1 cellular context compared by ENCODE assay signal in the genomic region with DNA sequence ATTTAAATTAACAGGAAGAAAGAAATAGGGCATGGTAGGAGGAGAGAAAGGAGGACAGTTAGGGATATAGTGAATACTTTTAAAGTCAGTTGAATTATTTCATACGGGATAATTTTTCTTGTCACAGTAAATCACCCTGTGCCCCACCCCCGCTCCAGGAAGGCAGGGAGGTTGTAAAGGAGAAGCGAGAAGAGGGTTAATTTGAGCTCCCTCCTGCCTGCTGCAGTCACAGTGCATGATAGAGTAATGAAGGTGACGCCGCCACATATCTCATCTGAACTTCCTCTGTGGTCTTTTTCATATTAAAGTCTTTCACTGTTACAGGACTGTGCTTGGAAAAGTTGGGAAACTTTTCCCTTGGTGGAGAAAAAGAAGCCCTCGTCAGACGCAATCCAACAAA.
TF ChIP-seq lines count a peak whose summit lies in the region.

No MANE protein-coding gene starts in this region.

TF ChIP-seq in HepG2, 621 proteins besides CTCF, POLR2A, EP300 and RAD21 (continued from another document):
- TF ChIP-seq, protein P1, sequence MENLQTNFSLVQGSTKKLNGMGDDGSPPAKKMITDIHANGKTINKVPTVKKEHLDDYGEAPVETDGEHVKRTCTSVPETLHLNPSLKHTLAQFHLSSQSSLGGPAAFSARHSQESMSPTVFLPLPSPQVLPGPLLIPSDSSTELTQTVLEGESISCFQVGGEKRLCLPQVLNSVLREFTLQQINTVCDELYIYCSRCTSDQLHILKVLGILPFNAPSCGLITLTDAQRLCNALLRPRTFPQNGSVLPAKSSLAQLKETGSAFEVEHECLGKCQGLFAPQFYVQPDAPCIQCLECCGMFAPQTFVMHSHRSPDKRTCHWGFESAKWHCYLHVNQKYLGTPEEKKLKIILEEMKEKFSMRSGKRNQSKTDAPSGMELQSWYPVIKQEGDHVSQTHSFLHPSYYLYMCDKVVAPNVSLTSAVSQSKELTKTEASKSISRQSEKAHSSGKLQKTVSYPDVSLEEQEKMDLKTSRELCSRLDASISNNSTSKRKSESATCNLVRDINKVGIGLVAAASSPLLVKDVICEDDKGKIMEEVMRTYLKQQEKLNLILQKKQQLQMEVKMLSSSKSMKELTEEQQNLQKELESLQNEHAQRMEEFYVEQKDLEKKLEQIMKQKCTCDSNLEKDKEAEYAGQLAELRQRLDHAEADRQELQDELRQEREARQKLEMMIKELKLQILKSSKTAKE (CRISPR knock-in tag; IDR thresholded peaks at IDR 0.05; ENCODE audit: borderline replicate concordance): no peak
- no peak for TF ChIP-seq ESRRA (CRISPR knock-in tag; IDR thresholded peaks at IDR 0.05; ENCODE audit: low read depth)
- TF ChIP-seq, protein P2, sequence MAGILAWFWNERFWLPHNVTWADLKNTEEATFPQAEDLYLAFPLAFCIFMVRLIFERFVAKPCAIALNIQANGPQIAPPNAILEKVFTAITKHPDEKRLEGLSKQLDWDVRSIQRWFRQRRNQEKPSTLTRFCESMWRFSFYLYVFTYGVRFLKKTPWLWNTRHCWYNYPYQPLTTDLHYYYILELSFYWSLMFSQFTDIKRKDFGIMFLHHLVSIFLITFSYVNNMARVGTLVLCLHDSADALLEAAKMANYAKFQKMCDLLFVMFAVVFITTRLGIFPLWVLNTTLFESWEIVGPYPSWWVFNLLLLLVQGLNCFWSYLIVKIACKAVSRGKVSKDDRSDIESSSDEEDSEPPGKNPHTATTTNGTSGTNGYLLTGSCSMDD (CRISPR knock-in tag; IDR thresholded peaks at IDR 0.05): no peak
- TF ChIP-seq, protein P3, sequence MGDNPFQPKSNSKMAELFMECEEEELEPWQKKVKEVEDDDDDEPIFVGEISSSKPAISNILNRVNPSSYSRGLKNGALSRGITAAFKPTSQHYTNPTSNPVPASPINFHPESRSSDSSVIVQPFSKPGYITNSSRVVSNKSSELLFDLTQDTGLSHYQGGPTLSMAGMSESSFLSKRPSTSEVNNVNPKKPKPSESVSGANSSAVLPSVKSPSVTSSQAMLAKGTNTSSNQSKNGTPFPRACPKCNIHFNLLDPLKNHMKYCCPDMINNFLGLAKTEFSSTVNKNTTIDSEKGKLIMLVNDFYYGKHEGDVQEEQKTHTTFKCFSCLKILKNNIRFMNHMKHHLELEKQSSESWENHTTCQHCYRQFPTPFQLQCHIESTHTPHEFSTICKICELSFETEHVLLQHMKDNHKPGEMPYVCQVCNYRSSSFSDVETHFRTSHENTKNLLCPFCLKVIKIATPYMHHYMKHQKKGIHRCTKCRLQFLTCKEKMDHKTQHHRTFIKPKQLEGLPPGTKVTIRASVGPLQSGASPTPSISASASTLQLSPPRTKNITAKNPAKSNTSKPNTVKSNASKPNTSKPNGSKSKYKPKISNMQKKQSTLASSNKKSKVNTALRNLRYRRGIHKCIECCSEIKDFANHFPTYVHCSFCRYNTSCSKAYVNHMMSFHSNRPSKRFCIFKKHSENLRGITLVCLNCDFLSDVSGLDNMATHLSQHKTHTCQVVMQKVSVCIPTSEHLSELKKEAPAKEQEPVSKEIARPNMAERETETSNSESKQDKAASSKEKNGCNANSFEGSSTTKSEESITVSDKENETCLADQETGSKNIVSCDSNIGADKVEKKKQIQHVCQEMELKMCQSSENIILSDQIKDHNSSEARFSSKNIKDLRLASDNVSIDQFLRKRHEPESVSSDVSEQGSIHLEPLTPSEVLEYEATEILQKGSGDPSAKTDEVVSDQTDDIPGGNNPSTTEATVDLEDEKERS (CRISPR knock-in tag; IDR thresholded peaks at IDR 0.05): no peak
- no peak for TF ChIP-seq ZNF614 (CRISPR knock-in tag; IDR thresholded peaks at IDR 0.05; ENCODE audit: borderline replicate concordance)
